28 cellular contexts compared by ENCODE assay signal in genomic region chr14:50575769-50576168, GRCh38.
"Had no signal": no experiment of that assay in that cellular context is flagged by ENCODE, and none has a peak within 500 bp of the region (broad histone marks: within the 10 kb centered on the region; RNA-seq: fewer than 3 reads in every experiment).

No MANE protein-coding gene starts in this region.

- FAIRE-seq: colon, endometrium, endothelial cell of umbilical vein, frontal cortex had no signal

- H3K27ac ChIP-seq: colonic mucosa, coronary artery, epithelial cell of prostate, esophagus muscularis mucosa, esophagus squamous epithelium, foreskin keratinocyte, gastrocnemius medialis, gastroesophageal sphincter, heart left ventricle, heart right ventricle had no signal

- H3K36me3 ChIP-seq: colonic mucosa, esophagus muscularis mucosa, esophagus squamous epithelium, gastrocnemius medialis, gastroesophageal sphincter, heart left ventricle, heart right ventricle had no signal

- H3K27me3 Mint-ChIP-seq: dendritic cell treated with granulocyte-macrophage colony-stimulating factor and Interleukin-4, amounts not matched to agents 40 ng/mL and 50 ng/mL, for 4 days had no signal

- H3K9me3 ChIP-seq: colonic mucosa, gastrocnemius medialis had no signal

- DNase-seq: colonic mucosa; cortex of kidney; dermis blood vessel endothelial cell; dorsolateral prefrontal cortex; effector CD4-positive, alpha-beta T cell; effector CD8-positive, alpha-beta T cell; effector memory CD4-positive, alpha-beta T cell; effector memory CD8-positive, alpha-beta T cell; erythroblast; esophagus squamous epithelium; foreskin fibroblast; foreskin keratinocyte; foreskin melanocyte; gastrocnemius medialis; glutamatergic neuron; head of caudate nucleus; heart left ventricle; heart right ventricle had no signal

- ATAC-seq: effector memory CD8-positive, alpha-beta T cell; esophagus mucosa; foreskin keratinocyte; gastrocnemius medialis; gastroesophageal sphincter; heart left ventricle; heart right ventricle had no signal

- H3K27ac Mint-ChIP-seq: dendritic cell treated with granulocyte-macrophage colony-stimulating factor and Interleukin-4, amounts not matched to agents 40 ng/mL and 50 ng/mL, for 4 days; effector memory CD8-positive, alpha-beta T cell had no signal

- H3K4me3 ChIP-seq: colonic mucosa, coronary artery, dorsolateral prefrontal cortex, esophagus muscularis mucosa, esophagus squamous epithelium, gastrocnemius medialis, gastroesophageal sphincter, heart left ventricle, heart right ventricle had no signal

- H3K4me3 Mint-ChIP-seq: dendritic cell treated with granulocyte-macrophage colony-stimulating factor and Interleukin-4, amounts not matched to agents 40 ng/mL and 50 ng/mL, for 4 days; effector memory CD8-positive, alpha-beta T cell had no signal

- H3K27me3 ChIP-seq: colonic mucosa, dorsolateral prefrontal cortex, esophagus muscularis mucosa, esophagus squamous epithelium, foreskin keratinocyte, gastrocnemius medialis, gastroesophageal sphincter, heart left ventricle, heart right ventricle had no signal

- H3K4me1 ChIP-seq: colonic mucosa, esophagus muscularis mucosa, esophagus squamous epithelium, foreskin keratinocyte, gastrocnemius medialis, gastroesophageal sphincter, heart left ventricle, heart right ventricle had no signal
